In the genomic region with DNA sequence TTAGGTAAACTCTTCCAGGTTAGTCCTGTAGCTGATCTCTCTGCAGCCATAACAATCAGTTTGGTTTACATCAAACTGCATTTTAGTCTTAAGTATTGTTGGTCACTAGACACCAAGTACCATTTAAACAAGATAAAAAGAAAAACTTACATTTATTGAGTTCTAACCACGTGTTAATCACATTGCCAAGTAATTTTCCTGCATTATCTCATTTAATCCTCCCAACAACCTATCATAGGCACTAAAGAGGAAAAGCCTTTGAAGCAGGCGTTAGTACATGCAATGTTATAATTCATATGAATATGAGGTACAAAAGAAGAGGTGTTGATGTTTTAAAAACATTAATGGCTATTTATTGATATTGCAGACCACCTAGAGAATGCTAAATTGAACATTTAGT, we compare ENCODE assay signal across 28 cellular contexts.
"Had no signal": no experiment of that assay in that cellular context is flagged by ENCODE, and none has a peak within 500 bp of the region (broad histone marks: within the 10 kb centered on the region; RNA-seq: fewer than 3 reads in every experiment).

No MANE protein-coding gene starts in this region.

- H3K27me3 ChIP-seq: esophagus squamous epithelium, heart right ventricle, left lung, neutrophil, pancreas, right lobe of liver, tibial nerve, upper lobe of left lung, uterus had no signal

- FAIRE-seq: endometrium, islet of Langerhans, pancreas, small intestine had no signal

- H3K36me3 ChIP-seq: uterus had no signal

- H3K4me3 Mint-ChIP-seq: naive B cell; natural killer cell treated with Interleukin-12 subunit alpha and Interleukin-12 subunit beta and Interleukin-15 and Interleukin-18, amount 100 ng/mL, for 72 hours; neural crest cell; stimulated activated naive B cell treated with anti-CD40 and anti-IgM and Interleukin-4, amounts not matched to agents 10 μg/mL and 1 μg/mL and 100 μg/mL, for 72 hours; stimulated activated naive CD8-positive, alpha-beta T cell treated with anti-CD3 and anti-CD28 coated beads, Interleukin-15, Interleukin-2, amounts not matched to agents 100 ng/mL and 50 ng/mL, for 24 hours had no signal

- H3K4me3 ChIP-seq: esophagus squamous epithelium, heart right ventricle, left lung, pancreas, right lobe of liver, thoracic aorta, tibial nerve, upper lobe of left lung, uterus had no signal

- H3K9me3 ChIP-seq: esophagus squamous epithelium, heart right ventricle, left lung, neutrophil, pancreas, right lobe of liver, thoracic aorta, tibial nerve, upper lobe of left lung, uterus had no signal

- H3K27ac Mint-ChIP-seq: effector memory CD8-positive, alpha-beta T cell; naive B cell; stimulated activated naive B cell treated with anti-CD40 and anti-IgM and Interleukin-4, amounts not matched to agents 10 μg/mL and 1 μg/mL and 100 μg/mL, for 72 hours had no signal

- H3K9me3 Mint-ChIP-seq: effector memory CD8-positive, alpha-beta T cell; naive B cell; natural killer cell treated with Interleukin-12 subunit alpha and Interleukin-12 subunit beta and Interleukin-15 and Interleukin-18, amount 100 ng/mL, for 72 hours; neural crest cell; stimulated activated naive B cell treated with anti-CD40 and anti-IgM and Interleukin-4, amounts not matched to agents 10 μg/mL and 1 μg/mL and 100 μg/mL, for 72 hours; stimulated activated naive CD8-positive, alpha-beta T cell treated with anti-CD3 and anti-CD28 coated beads, Interleukin-15, Interleukin-2, amounts not matched to agents 100 ng/mL and 50 ng/mL, for 24 hours had no signal

- H3K27me3 Mint-ChIP-seq: effector memory CD8-positive, alpha-beta T cell; naive B cell; natural killer cell treated with Interleukin-12 subunit alpha and Interleukin-12 subunit beta and Interleukin-15 and Interleukin-18, amount 100 ng/mL, for 72 hours; stimulated activated naive B cell treated with anti-CD40 and anti-IgM and Interleukin-4, amounts not matched to agents 10 μg/mL and 1 μg/mL and 100 μg/mL, for 72 hours; stimulated activated naive CD8-positive, alpha-beta T cell treated with anti-CD3 and anti-CD28 coated beads, Interleukin-15, Interleukin-2, amounts not matched to agents 100 ng/mL and 50 ng/mL, for 24 hours had no signal

- DNase-seq: cortex of kidney; effector memory CD8-positive, alpha-beta T cell; erythroblast; esophagus squamous epithelium; foreskin melanocyte; glutamatergic neuron; heart right ventricle; hippocampal formation; left cardiac atrium; left lung; naive B cell; pancreas; retina; right lobe of liver; small intestine; stimulated activated CD4-positive, alpha-beta T cell treated with anti-CD3 and anti-CD28 coated beads, Interleukin-15, amount 100 ng/mL, for 24 hours; stimulated activated CD4-positive, alpha-beta T cell treated with anti-CD3 and anti-CD28 coated beads, Interleukin-2, amount 100 ng/mL, for 48 hours; stimulated activated naive B cell treated with anti-CD40 and anti-IgM and Interleukin-4, amounts not matched to agents 10 μg/mL and 1 μg/mL and 100 μg/mL, for 72 hours; upper lobe of left lung; uterus had no signal

- H3K27ac ChIP-seq: esophagus squamous epithelium, heart right ventricle, left lung, neutrophil, pancreas, right lobe of liver, thoracic aorta, tibial nerve, upper lobe of left lung had no signal
